8 cellular contexts compared by ENCODE assay signal in genomic region chr12:30753233-30753632, GRCh38. TPM values are rescaled to one million over a fixed set of nuclear protein-coding genes. Genes with fewer than 3 reads are reported as not detected.
DNase-seq lines count a peak whose midpoint lies in the region; ATAC-seq and TF ChIP-seq lines count a peak whose summit lies in the region.

No MANE protein-coding gene starts in this region.

- CTCF ChIA-PET in mammary epithelial cell (lab: Charles Lee; ENCODE audit: low non-redundant PET) = interaction anchor here (0.6 kb wide), 1 partner anchor 58 kb away, joined by 6 read pairs; no protein-coding TSS in a partner anchor

- peak overlapping the region; percentile 28; the same call in 1 of the 2 replicates for H3K27ac ChIP-seq in ACC112 (ENCODE audit: low read depth, low read length)
- H3K27ac ChIP-seq in OCI-LY1 (ENCODE audit: low read depth, low read length, poor library complexity, severe bottlenecking) = no peak overlapping the region
- H3K27ac ChIP-seq in mammary epithelial cell (ENCODE audit: insufficient read depth, low read depth, low read length) = no peak overlapping the region

- H3K9ac ChIP-seq in OCI-LY1 (ENCODE audit: low read length) (peak overlapping the region; percentile 78), mammary epithelial cell (ENCODE audit: insufficient read depth, low read length) (no peak overlapping the region)

- H3K4me1 ChIP-seq in ACC112 (ENCODE audit: control insufficient read depth, insufficient read depth, low read length, unreplicated experiment) (peaks cover 44% of the 10 kb centered on the region), OCI-LY1 (ENCODE audit: insufficient read depth, low read length, severe bottlenecking) (peaks cover 29% of the 10 kb centered on the region), mammary epithelial cell (ENCODE audit: insufficient read depth, low read length) (peaks cover 18% of the 10 kb centered on the region)

- H3K9me3 ChIP-seq in OCI-LY1 (ENCODE audit: low read length) (no peaks in the 10 kb centered on the region), mammary epithelial cell (replicated peaks; ENCODE audit: insufficient read depth, low read length) (no peaks in the 10 kb centered on the region)

- peak overlapping the region; percentile 95 for H3K4me3 Mint-ChIP-seq in neural crest cell

- peaks cover 59% of the 10 kb centered on the region for H3K79me2 ChIP-seq in ACC112 (ENCODE audit: control insufficient read depth, insufficient read depth, low read length, unreplicated experiment)
- H3K79me2 ChIP-seq in OCI-LY1 (ENCODE audit: insufficient read depth, low read length) = no peaks in the 10 kb centered on the region
- H3K79me2 ChIP-seq in mammary epithelial cell (ENCODE audit: insufficient read depth, low read length) = peaks cover 57% of the 10 kb centered on the region

- H3K27me3 ChIP-seq in ACC112 (ENCODE audit: insufficient read depth, low read length) (no peaks in the 10 kb centered on the region), OCI-LY1 (ENCODE audit: insufficient read depth, low read length) (no peaks in the 10 kb centered on the region), mammary epithelial cell (ENCODE audit: insufficient read depth, low read length) (no peaks in the 10 kb centered on the region)

- dilution Hi-C loops in mammary epithelial cell (cut with HindIII; ENCODE audit: low sequenced_read_pairs) = no loop called here

- intact Hi-C loops in mammary epithelial cell (cut with micrococcal nuclease) (no loop called here), posterior cingulate gyrus (cut with DNase I) (loop anchor here (5.0 kb wide), 1 partner anchor 574 kb away; the partner anchor contains the start of gene SINHCAF)

- H4K20me1 ChIP-seq in OCI-LY1 (ENCODE audit: insufficient read depth, low read length) (no peaks in the 10 kb centered on the region), mammary epithelial cell (ENCODE audit: insufficient read depth, low read length) (no peaks in the 10 kb centered on the region)

- H2AFZ ChIP-seq in ACC112 (ENCODE audit: low read length, unreplicated experiment) (no peak overlapping the region), OCI-LY1 (ENCODE audit: low read length) (no peak overlapping the region), mammary epithelial cell (ENCODE audit: low read depth, low read length) (peak overlapping the region; percentile 97)

- no peaks in the 10 kb centered on the region for H3K9me2 ChIP-seq in OCI-LY1 (ENCODE audit: low read depth, low read length)

- no TSS peak for BruUV-seq in mammary epithelial cell (replicated peaks; lab: Mats Ljungman, UMichigan)

- ATAC-seq in GM19035 (IDR thresholded peaks at IDR 0.05; ENCODE audit: unreplicated experiment) = no peak

- H3K27ac Mint-ChIP-seq in neural crest cell (ENCODE audit: unreplicated experiment) = no peak overlapping the region

- no peaks in the 10 kb centered on the region for H3K27me3 Mint-ChIP-seq in neural crest cell (ENCODE audit: low read depth)

- H3K9me3 Mint-ChIP-seq in neural crest cell = no peaks in the 10 kb centered on the region

- H3F3A ChIP-seq in OCI-LY1 (ENCODE audit: insufficient read depth, low read length) = no peaks in the 10 kb centered on the region

- H3K36me3 Mint-ChIP-seq in neural crest cell (ENCODE audit: low read depth) = no peaks in the 10 kb centered on the region

- in situ Hi-C loops in G401 (cut with HindIII; ENCODE audit: low sequenced_read_pairs) (no loop called here), mammary epithelial cell (cut with MboI; ENCODE audit: low sequenced_read_pairs in 2 of 2) (no loop called here)

- DNase-seq in G401 (ENCODE audit: low spot score) (peak; percentile 32), mammary epithelial cell (peak; percentile 13), neural crest cell (ENCODE audit: low read depth, low spot score) (peak; percentile 21), posterior cingulate gyrus (no peak), NCI-H2029 (lab: John Stamatoyannopoulos, UW) (no peak)

- H3K4me3 ChIP-seq in ACC112 (ENCODE audit: low read depth, low read length) (peak overlapping the region; percentile 86), OCI-LY1 (ENCODE audit: low read depth, low read length, poor library complexity, severe bottlenecking) (peak overlapping the region; percentile 85), mammary epithelial cell (replicated peaks in 1 of 3; ENCODE audit: insufficient read depth in 1 of 3, low read depth in 2 of 3, low read length in 3 of 3) (peak overlapping the region; percentile 84 to 94 (median 86))

- H3K4me2 ChIP-seq in OCI-LY1 (ENCODE audit: low read length) (peak overlapping the region; percentile 88), mammary epithelial cell (ENCODE audit: insufficient read depth, low read depth, low read length) (peak overlapping the region; percentile 87)

- H3K36me3 ChIP-seq in ACC112 (ENCODE audit: insufficient read depth, low read length) = peaks cover 2% of the 10 kb centered on the region; the same call in 1 of the 2 replicates
- no peaks in the 10 kb centered on the region for H3K36me3 ChIP-seq in OCI-LY1 (ENCODE audit: insufficient read depth, low read length)
- no peaks in the 10 kb centered on the region for H3K36me3 ChIP-seq in mammary epithelial cell (ENCODE audit: insufficient read depth, low read length)

- WGBS in mammary epithelial cell (ENCODE audit: low coverage, missing lambda C conversion rate) = 74% methylated on average over 3 of the region's 3 CpGs

- TF ChIP-seq CTCF in OCI-LY1 (IDR thresholded peaks at IDR 0.05; ENCODE audit: low read length) = peak; percentile 59
- peak in 1 of 2 donors; percentile 4 for TF ChIP-seq CTCF in mammary epithelial cell (conservative IDR thresholded peaks at IDR 0.05 in 1 of 2, IDR thresholded peaks at IDR 0.05 in 1 of 2; ENCODE audit: extremely low read depth in 1 of 2, insufficient read depth in 1 of 2, low read depth in 1 of 2, low read length in 2 of 2)
- TF ChIP-seq CTCF in neural crest cell (conservative IDR thresholded peaks at IDR 0.05) = peak; percentile 60

- H3K4me1 Mint-ChIP-seq in neural crest cell = peaks cover 41% of the 10 kb centered on the region

RNA-seq across cellular contexts. Expression of gene CAPRIN2, which starts 1.5 kb away (rescaled TPM):
- total RNA-seq in G401 (2014; rRNA removed; shearing (Covaris generic)) = 13.5 and 18.0 TPM in 2 replicates
- 10 to 100 TPM; 17.2 to 38.0 TPM for total RNA-seq in mammary epithelial cell
- polyA plus RNA-seq in mammary epithelial cell = 10.7 TPM
- 1.7 TPM for polyA minus RNA-seq in mammary epithelial cell
- 28.9 and 30.2 TPM in 2 replicates for total RNA-seq in neural crest cell

RNA-seq across cellular contexts. Expression of gene IPO8, which starts 57.6 kb away (rescaled TPM):
- total RNA-seq in G401 (2014; rRNA removed; shearing (Covaris generic)) = 32.3 and 35.7 TPM in 2 replicates
- total RNA-seq in mammary epithelial cell (10 to 100 TPM; 21.5 to 40.7 TPM), neural crest cell (43.5 and 51.5 TPM in 2 replicates)
- 6.3 TPM for polyA plus RNA-seq in mammary epithelial cell
- 71.3 TPM for polyA minus RNA-seq in mammary epithelial cell

Comparison
In these comparisons a context has a peak if more than half of its experiments do, and no peak if none do; other contexts are left out.
1. DNase-seq: peak in G401 (single experiment), mammary epithelial cell (single experiment) and neural crest cell (single experiment); none in posterior cingulate gyrus (0 of 10) and NCI-H2029 (single experiment).
2. Peak in every context shown above with its lines, with median percentiles within 50 percentile points of each other: H3K4me3 ChIP-seq.